In the genomic region with DNA sequence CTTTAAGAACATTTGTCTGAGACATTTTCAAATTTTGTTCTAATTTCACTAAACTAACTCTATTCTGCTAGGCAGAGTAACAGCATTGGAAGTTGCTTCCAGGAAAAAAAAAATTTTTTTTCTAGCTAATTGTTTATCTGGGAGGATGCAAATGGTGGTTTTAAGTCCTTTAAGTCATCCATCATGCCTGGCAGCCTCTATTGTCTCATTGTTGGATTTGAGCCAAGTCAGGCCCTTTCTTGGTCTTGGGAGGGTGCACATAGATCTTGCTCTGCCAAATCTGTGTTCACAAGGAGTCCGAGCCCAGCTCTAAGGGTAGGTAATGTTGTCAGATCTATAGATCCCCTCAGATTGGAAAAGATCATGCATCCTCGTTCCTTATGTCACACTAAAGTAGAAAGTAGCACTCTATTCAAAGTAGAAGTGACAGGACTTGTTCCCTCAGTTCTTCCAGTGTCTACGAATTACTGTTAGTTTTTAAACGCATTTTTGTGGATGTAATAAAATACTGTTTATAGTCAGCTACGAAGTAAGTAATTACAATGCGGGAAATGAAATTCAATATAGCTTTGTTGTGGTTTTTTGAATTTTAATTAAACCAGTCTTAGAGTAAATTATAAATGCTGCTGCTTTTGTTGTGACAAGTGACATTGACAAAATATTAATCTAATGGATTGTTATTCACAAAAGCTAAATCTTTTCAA, we compare ENCODE assay signal across 9 cellular contexts.
DNase-seq lines count a peak whose midpoint lies in the region; ATAC-seq and TF ChIP-seq lines count a peak whose summit lies in the region.
"Had no signal": no experiment of that assay in that cellular context is flagged by ENCODE, and none has a peak within 500 bp of the region (broad histone marks: within the 10 kb centered on the region; RNA-seq: fewer than 3 reads in every experiment).

No MANE protein-coding gene starts in this region.

- TF ChIP-seq CTCF in psoas muscle (IDR thresholded peaks at IDR 0.05) (no peak), lower leg skin (IDR thresholded peaks at IDR 0.05) (no peak)

- no peak overlapping the region for H3K9ac ChIP-seq in endocrine pancreas (ENCODE audit: control insufficient read depth, insufficient read depth, low read length)

- H3K36me3 ChIP-seq in endocrine pancreas (ENCODE audit: control insufficient read depth, insufficient read depth, low read length) (no peaks in the 10 kb centered on the region), psoas muscle (ENCODE audit: insufficient read depth in 1 of 2, low read depth in 1 of 2) (no peaks in the 10 kb centered on the region)

- no peaks in the 10 kb centered on the region for H3K9me3 Mint-ChIP-seq in activated naive CD4-positive, alpha-beta T cell treated with anti-CD3 and anti-CD28 coated beads for 36 hours
- no peaks in the 10 kb centered on the region for H3K9me3 Mint-ChIP-seq in activated CD8-positive, alpha-beta T cell treated with anti-CD3 and anti-CD28 coated beads, Interleukin-2, amount 10 ng/mL, durations not matched to agents 7 days and 5 days (ENCODE audit: insufficient read depth)

- intact Hi-C loops in psoas muscle (cut with DNase I) = loop anchor here in 1 of 2 donors (5.0 kb wide), 1 partner anchor 1064 kb away; no protein-coding TSS in a partner anchor
- intact Hi-C loops in activated naive CD4-positive, alpha-beta T cell treated with anti-CD3 and anti-CD28 coated beads for 36 hours (cut with micrococcal nuclease) = no loop called here
- intact Hi-C loops in lower leg skin (cut with DNase I; ENCODE audit: low total_unique reads) = no loop called here

- H3K4me3 Mint-ChIP-seq in activated naive CD4-positive, alpha-beta T cell treated with anti-CD3 and anti-CD28 coated beads for 36 hours = no peak overlapping the region
- no peak overlapping the region for H3K4me3 Mint-ChIP-seq in activated CD8-positive, alpha-beta T cell treated with anti-CD3 and anti-CD28 coated beads, Interleukin-2, amount 10 ng/mL, durations not matched to agents 7 days and 5 days

- peaks cover 38% of the 10 kb centered on the region for H3K4me1 ChIP-seq in endocrine pancreas (ENCODE audit: control insufficient read depth, insufficient read depth, low read length)
- H3K4me1 ChIP-seq in psoas muscle = peaks cover 81% of the 10 kb centered on the region

- H3K9me3 ChIP-seq in endocrine pancreas (ENCODE audit: control insufficient read depth, low read length) (no peaks in the 10 kb centered on the region), psoas muscle (no peaks in the 10 kb centered on the region)

- no peak overlapping the region for H3K27ac Mint-ChIP-seq in activated naive CD4-positive, alpha-beta T cell treated with anti-CD3 and anti-CD28 coated beads for 36 hours
- no peak overlapping the region for H3K27ac Mint-ChIP-seq in activated CD8-positive, alpha-beta T cell treated with anti-CD3 and anti-CD28 coated beads, Interleukin-2, amount 10 ng/mL, durations not matched to agents 7 days and 5 days

- H3K27ac ChIP-seq in psoas muscle = peak overlapping the region; percentile 69

- POLR2A ChIA-PET in activated CD8-positive, alpha-beta T cell treated with anti-CD3 and anti-CD28 coated beads, Interleukin-2, amount 10 ng/mL, durations not matched to agents 7 days and 5 days (lab: Charles Lee) = no interaction called here

- no peaks in the 10 kb centered on the region for H3K36me3 Mint-ChIP-seq in activated naive CD4-positive, alpha-beta T cell treated with anti-CD3 and anti-CD28 coated beads for 36 hours (ENCODE audit: low read depth)
- H3K36me3 Mint-ChIP-seq in activated CD8-positive, alpha-beta T cell treated with anti-CD3 and anti-CD28 coated beads, Interleukin-2, amount 10 ng/mL, durations not matched to agents 7 days and 5 days (ENCODE audit: low read depth) = no peaks in the 10 kb centered on the region

- peak; percentile 85 for DNase-seq in H4 (ENCODE audit: low spot score)
- peak; percentile 75 to 96 for DNase-seq in NCI-H446 (lab: John Stamatoyannopoulos, UW)
- DNase-seq in psoas muscle = no peak
- no peak for DNase-seq in activated naive CD4-positive, alpha-beta T cell treated with anti-CD3 and anti-CD28 coated beads for 36 hours
- no peak for DNase-seq in activated CD8-positive, alpha-beta T cell treated with anti-CD3 and anti-CD28 coated beads, Interleukin-2, amount 10 ng/mL, durations not matched to agents 7 days and 5 days
- DNase-seq in lower leg skin (ENCODE audit: low spot score in 2 of 2) = no peak
- DNase-seq: stimulated activated CD4-positive, alpha-beta T cell treated with anti-CD3 and anti-CD28 coated beads, Interleukin-4, amount 100 ng/mL, for 1 hour had no signal

- H3K4me1 Mint-ChIP-seq in activated naive CD4-positive, alpha-beta T cell treated with anti-CD3 and anti-CD28 coated beads for 36 hours (ENCODE audit: low read depth) = peaks cover 12% of the 10 kb centered on the region
- H3K4me1 Mint-ChIP-seq in activated CD8-positive, alpha-beta T cell treated with anti-CD3 and anti-CD28 coated beads, Interleukin-2, amount 10 ng/mL, durations not matched to agents 7 days and 5 days (ENCODE audit: low read depth) = peaks cover 14% of the 10 kb centered on the region

- 46 to 61% (median 49%) methylated on average over 6 of the region's 6 CpGs for WGBS in psoas muscle, 3 donors
- 52 to 55% methylated on average over 6 of the region's 6 CpGs for WGBS in lower leg skin, 2 donors

- no peak for TF ChIP-seq POLR2A in lower leg skin (IDR thresholded peaks at IDR 0.05)

- H3K27me3 ChIP-seq in endocrine pancreas (ENCODE audit: control insufficient read depth, insufficient read depth, low read length) (no peaks in the 10 kb centered on the region), psoas muscle (ENCODE audit: insufficient read depth in 3 of 3, low read length in 2 of 3) (no peaks in the 10 kb centered on the region)

- peaks cover 17% of the 10 kb centered on the region for H3K27me3 Mint-ChIP-seq in activated naive CD4-positive, alpha-beta T cell treated with anti-CD3 and anti-CD28 coated beads for 36 hours (ENCODE audit: low read depth)
- peaks cover 15% of the 10 kb centered on the region for H3K27me3 Mint-ChIP-seq in activated CD8-positive, alpha-beta T cell treated with anti-CD3 and anti-CD28 coated beads, Interleukin-2, amount 10 ng/mL, durations not matched to agents 7 days and 5 days (ENCODE audit: low read depth)

- CTCF ChIA-PET in activated naive CD4-positive, alpha-beta T cell treated with anti-CD3 and anti-CD28 coated beads for 36 hours (lab: Charles Lee) = interaction anchor here (1.2 kb wide), 1 partner anchor 49 kb away, joined by 3 read pairs; no protein-coding TSS in a partner anchor
- CTCF ChIA-PET in activated CD8-positive, alpha-beta T cell treated with anti-CD3 and anti-CD28 coated beads, Interleukin-2, amount 10 ng/mL, durations not matched to agents 7 days and 5 days (lab: Charles Lee) = no interaction called here

- peak in 2 of 4 donors; percentile 32 to 43 for ATAC-seq in psoas muscle
- ATAC-seq in activated CD8-positive, alpha-beta T cell treated with anti-CD3 and anti-CD28 coated beads, Interleukin-2, amount 10 ng/mL, durations not matched to agents 7 days and 5 days = no peak
- no peak for ATAC-seq in GM21515 (IDR thresholded peaks at IDR 0.05; ENCODE audit: unreplicated experiment)

- peak overlapping the region; percentile 69 for H3K4me3 ChIP-seq in endocrine pancreas (ENCODE audit: control insufficient read depth, insufficient read depth, low read length)
- no peak overlapping the region for H3K4me3 ChIP-seq in psoas muscle
- H3K4me3 ChIP-seq in lower leg skin (ENCODE audit: low read depth, poor library complexity, severe bottlenecking) = no peak overlapping the region

Comparison
In these comparisons a context has a peak if more than half of its experiments do, and no peak if none do; other contexts are left out.
1. DNase-seq: peak in H4 (single experiment) and NCI-H446 (2 of 2); none in psoas muscle (0 of 2), activated naive CD4-positive, alpha-beta T cell treated with anti-CD3 and anti-CD28 coated beads for 36 hours (single experiment), activated CD8-positive, alpha-beta T cell treated with anti-CD3 and anti-CD28 coated beads, Interleukin-2, amount 10 ng/mL, durations not matched to agents 7 days and 5 days (single experiment) and lower leg skin (0 of 2).